ENCODE assay signal across 21 cellular contexts in genomic region chr4:88967883-88968316, GRCh38.
A peak's percentile ranks its signal among the peaks of the same experiment; 100 is the strongest.
DNase-seq lines count a peak whose midpoint lies in the region; ATAC-seq, FAIRE-seq and TF ChIP-seq lines count a peak whose summit lies in the region.
"Had no signal": no experiment of that assay in that cellular context is flagged by ENCODE, and none has a peak within 500 bp of the region (broad histone marks: within the 10 kb centered on the region; RNA-seq: fewer than 3 reads in every experiment).

No MANE protein-coding gene starts in this region.

- WGBS in pancreas, 2 donors: 43 to 47% methylated on average over 2 of the region's 2 CpGs

- ATAC-seq in pancreas: peak in 3 of 4 donors; percentile 53 to 65 (median 62)
- no peak for ATAC-seq in GM18858 (IDR thresholded peaks at IDR 0.05; ENCODE audit: unreplicated experiment)
- no peak for ATAC-seq in GM21723 (IDR thresholded peaks at IDR 0.05; ENCODE audit: unreplicated experiment)
- ATAC-seq: activated CD4-positive, CD25-positive, alpha-beta regulatory T cell treated with anti-CD3 and anti-CD28 coated beads, Interleukin-2, amount 50 U/mL, for 24 hours had no signal

- TF ChIP-seq CTCF in epithelial cell of esophagus (IDR thresholded peaks at IDR 0.05; ENCODE audit: insufficient read depth, low read depth, low read length, missing control alignments) (no peak), pancreas (IDR thresholded peaks at IDR 0.05) (no peak)

- no peak overlapping the region for H3K4me3 ChIP-seq in epithelial cell of esophagus (ENCODE audit: low read length)
- no peak overlapping the region for H3K4me3 ChIP-seq in pancreas
- H3K4me3 ChIP-seq: spleen had no signal

- no peaks in the 10 kb centered on the region for H3K27me3 ChIP-seq in pancreas
- H3K27me3 ChIP-seq: spleen had no signal

- H3K4me1 ChIP-seq in pancreas: peaks cover 0 to 7% (median 0%) of the 10 kb centered on the region in 3 donors

- peak overlapping the region in 1 of 4 donors; percentile 26 for H3K27ac ChIP-seq in pancreas
- H3K27ac ChIP-seq: RWPE1, spleen had no signal

- intact Hi-C loops in pancreas (cut with DNase I): no loop called here

- H3K9me3 ChIP-seq in pancreas: no peaks in the 10 kb centered on the region
- H3K9me3 ChIP-seq: spleen had no signal

- H3K36me3 ChIP-seq in pancreas: no peaks in the 10 kb centered on the region
- H3K36me3 ChIP-seq: spleen had no signal

- peak; percentile 63 for DNase-seq in DMS53 (lab: John Stamatoyannopoulos, UW)
- DNase-seq in NCI-H2029 treated with DMSO at 0.1 percent for 48 hours (lab: John Stamatoyannopoulos, UW): peak; percentile 52
- DNase-seq in epithelial cell of esophagus (ENCODE audit: low read depth): peak; percentile 50
- no peak for DNase-seq in pancreas
- no peak for DNase-seq in stimulated activated naive CD4-positive, alpha-beta T cell treated with Interleukin-2 at 50 U/mL for 16 hours (lab: John Stamatoyannopoulos, UW)
- no peak for DNase-seq in NCI-H446 treated with DMSO at 0.1 percent for 48 hours (lab: John Stamatoyannopoulos, UW)
- DNase-seq: activated naive CD4-positive, alpha-beta T cell treated with anti-CD3 and anti-CD28 coated beads, Interleukin-2, amount 50 U/mL, for 16 hours; activated T-cell treated with anti-CD3 and anti-CD28 coated beads, Interleukin-2, amount 50 U/mL, for 24 hours; aorta; CD8-positive, alpha-beta memory T cell; effector memory CD4-positive, alpha-beta T cell; H7; KBM-7; midbrain; spleen; stimulated activated CD4-positive, alpha-beta T cell treated with anti-CD3 and anti-CD28 coated beads, Interleukin-4, amount 100 ng/mL, for 4 hours; T1000 had no signal

- no peak for FAIRE-seq in pancreas (lab: Jason Lieb, UNC)

Comparison
In these comparisons a context has a peak if more than half of its experiments do, and no peak if none do; other contexts are left out.
1. DNase-seq: peak in DMS53 (single experiment), NCI-H2029 treated with DMSO at 0.1 percent for 48 hours (single experiment) and epithelial cell of esophagus (single experiment); none in pancreas (0 of 6), stimulated activated naive CD4-positive, alpha-beta T cell treated with Interleukin-2 at 50 U/mL for 16 hours (single experiment) and NCI-H446 treated with DMSO at 0.1 percent for 48 hours (single experiment).
2. ATAC-seq: peak in pancreas (3 of 4); none in GM18858 (single experiment) and GM21723 (single experiment).